22 cellular contexts compared by ENCODE assay signal in genomic region chr12:32989705-32990104, GRCh38.
"Had no signal": no experiment of that assay in that cellular context is flagged by ENCODE, and none has a peak within 500 bp of the region (broad histone marks: within the 10 kb centered on the region; RNA-seq: fewer than 3 reads in every experiment).

No MANE protein-coding gene starts in this region.

- H3K9me3 Mint-ChIP-seq: activated T-cell treated with anti-CD3 and anti-CD28 coated beads, Interleukin-2, amount 50 U/mL, for 4 hours; activated T-helper 2 cell treated with anti-CD3 and anti-CD28 coated beads, Interferon-gamma antibody, Interleukin-2, Interleukin-4, amounts not matched to agents 10 μg/mL and 5 μg/mL and 100 μg/mL, durations not matched to agents 14 hours and 24 hours and 36 hours; stimulated activated naive CD8-positive, alpha-beta T cell treated with anti-CD3 and anti-CD28 coated beads, Interleukin-15, amount 100 ng/mL, for 72 hours; T-cell; T-helper 2 cell treated with Interferon-gamma antibody and Interleukin-4, amounts not matched to agents 5 μg/mL and 100 μg/mL, for 36 hours had no signal

- H3K36me3 Mint-ChIP-seq: activated naive CD8-positive, alpha-beta T cell; natural killer cell treated with Interleukin-12 subunit alpha and Interleukin-12 subunit beta and Interleukin-15 and Interleukin-18, amount 100 ng/mL, for 72 hours; stimulated activated effector memory CD8-positive, alpha-beta T cell treated with anti-CD3 and anti-CD28 coated beads, Interleukin-12 subunit alpha, Interleukin-12 subunit beta, amount 100 ng/mL, for 72 hours; T-cell had no signal

- DNase-seq: activated CD4-positive, alpha-beta T cell treated with anti-CD3 and anti-CD28 coated beads for 1 hour; activated CD4-positive, alpha-beta T cell treated with anti-CD3 and anti-CD28 coated beads, Interleukin-2, amount 50 U/mL, for 1 hour; activated CD8-positive, alpha-beta memory T cell treated with anti-CD3 and anti-CD28 coated beads, Interleukin-2, amount 50 U/mL, for 4 hours; activated naive CD4-positive, alpha-beta T cell; activated T-cell treated with anti-CD3 and anti-CD28 coated beads, Interleukin-2, amount 50 U/mL, for 4 hours; adrenal gland; colonic mucosa; dorsolateral prefrontal cortex; foreskin fibroblast; left ventricle myocardium superior; mammary epithelial cell; pancreas; right lobe of liver; stimulated activated CD4-positive, alpha-beta T cell treated with anti-CD3 and anti-CD28 coated beads, Interleukin-2, amount 100 ng/mL, for 24 hours; stimulated activated naive CD8-positive, alpha-beta T cell treated with anti-CD3 and anti-CD28 coated beads, Interleukin-15, amount 100 ng/mL, for 72 hours; T-cell; uterus had no signal

- FAIRE-seq: pancreas had no signal

- H3K4me3 Mint-ChIP-seq: activated naive CD8-positive, alpha-beta T cell; activated T-cell treated with anti-CD3 and anti-CD28 coated beads, Interleukin-2, amount 50 U/mL, for 4 hours; natural killer cell treated with Interleukin-12 subunit alpha and Interleukin-12 subunit beta and Interleukin-15 and Interleukin-18, amount 100 ng/mL, for 72 hours; stimulated activated effector memory CD8-positive, alpha-beta T cell treated with anti-CD3 and anti-CD28 coated beads, Interleukin-12 subunit alpha, Interleukin-12 subunit beta, amount 100 ng/mL, for 72 hours; stimulated activated naive CD8-positive, alpha-beta T cell treated with anti-CD3 and anti-CD28 coated beads, Interleukin-15, amount 100 ng/mL, for 72 hours; T-cell; T-helper 2 cell treated with Interferon-gamma antibody and Interleukin-4, amounts not matched to agents 5 μg/mL and 100 μg/mL, for 36 hours had no signal

- H3K4me1 Mint-ChIP-seq: stimulated activated effector memory CD8-positive, alpha-beta T cell treated with anti-CD3 and anti-CD28 coated beads, Interleukin-12 subunit alpha, Interleukin-12 subunit beta, amount 100 ng/mL, for 72 hours; stimulated activated naive CD8-positive, alpha-beta T cell treated with anti-CD3 and anti-CD28 coated beads, Interleukin-15, amount 100 ng/mL, for 72 hours; T-cell had no signal

- ATAC-seq: activated T-cell treated with anti-CD3 and anti-CD28 coated beads, Interleukin-2, amount 50 U/mL, for 4 hours; left ventricle myocardium superior; natural killer cell treated with Interleukin-12 subunit alpha and Interleukin-12 subunit beta and Interleukin-15 and Interleukin-18, amount 100 ng/mL, for 72 hours; pancreas; right lobe of liver; stimulated activated effector memory CD8-positive, alpha-beta T cell treated with anti-CD3 and anti-CD28 coated beads, Interleukin-12 subunit alpha, Interleukin-12 subunit beta, amount 100 ng/mL, for 72 hours; stimulated activated naive CD8-positive, alpha-beta T cell treated with anti-CD3 and anti-CD28 coated beads, Interleukin-15, amount 100 ng/mL, for 72 hours; T-cell had no signal

- H3K27ac Mint-ChIP-seq: activated naive CD8-positive, alpha-beta T cell; activated T-helper 2 cell treated with anti-CD3 and anti-CD28 coated beads, Interferon-gamma antibody, Interleukin-2, Interleukin-4, amounts not matched to agents 10 μg/mL and 5 μg/mL and 100 μg/mL, durations not matched to agents 14 hours and 24 hours and 36 hours; natural killer cell treated with Interleukin-12 subunit alpha and Interleukin-12 subunit beta and Interleukin-15 and Interleukin-18, amount 100 ng/mL, for 72 hours; stimulated activated effector memory CD8-positive, alpha-beta T cell treated with anti-CD3 and anti-CD28 coated beads, Interleukin-12 subunit alpha, Interleukin-12 subunit beta, amount 100 ng/mL, for 72 hours; stimulated activated naive CD8-positive, alpha-beta T cell treated with anti-CD3 and anti-CD28 coated beads, Interleukin-15, amount 100 ng/mL, for 72 hours; T-cell; T-helper 2 cell treated with Interferon-gamma antibody and Interleukin-4, amounts not matched to agents 5 μg/mL and 100 μg/mL, for 36 hours had no signal
